ENCODE assay signal across 8 cellular contexts in genomic region chr4:123399638-123400358, GRCh38. TPM values are rescaled to one million over a fixed set of nuclear protein-coding genes. Genes with fewer than 3 reads are reported as not detected.
DNase-seq lines count a peak whose midpoint lies in the region; ATAC-seq and TF ChIP-seq lines count a peak whose summit lies in the region.

No MANE protein-coding gene starts in this region.

- no peaks in the 10 kb centered on the region for H4K20me1 ChIP-seq in OCI-LY3 (ENCODE audit: insufficient read depth, low read length)
- H4K20me1 ChIP-seq in neural cell (ENCODE audit: insufficient read depth), result no peaks in the 10 kb centered on the region
- H4K20me1 ChIP-seq in Karpas-422 (ENCODE audit: insufficient read depth, low read depth, low read length), result no peaks in the 10 kb centered on the region

- H3K27ac ChIP-seq in OCI-LY3 (ENCODE audit: low read length), result no peak overlapping the region
- H3K27ac ChIP-seq in neural cell (ENCODE audit: low read length), result no peak overlapping the region
- H3K27ac ChIP-seq in Karpas-422 (ENCODE audit: low read length), result no peak overlapping the region

- TF ChIP-seq EP300 in neural cell (conservative IDR thresholded peaks at IDR 0.05; ENCODE audit: poor library complexity, severe bottlenecking), result no peak

- peaks cover 9% of the 10 kb centered on the region for H3F3A ChIP-seq in neural cell (ENCODE audit: insufficient read depth, low read length, poor library complexity, severe bottlenecking)

- H3K36me3 ChIP-seq in OCI-LY3 (replicated peaks; ENCODE audit: low read depth, low read length), result no peaks in the 10 kb centered on the region
- H3K36me3 ChIP-seq in endocrine pancreas (ENCODE audit: control insufficient read depth, insufficient read depth, low read length), result no peaks in the 10 kb centered on the region
- H3K36me3 ChIP-seq in neural cell (ENCODE audit: insufficient read depth, low read length), result no peaks in the 10 kb centered on the region
- no peaks in the 10 kb centered on the region for H3K36me3 ChIP-seq in Karpas-422 (ENCODE audit: insufficient read depth, low read length)

- peaks cover 9% of the 10 kb centered on the region for H3K4me1 ChIP-seq in OCI-LY3 (ENCODE audit: low read length)
- no peaks in the 10 kb centered on the region for H3K4me1 ChIP-seq in endocrine pancreas (ENCODE audit: control insufficient read depth, insufficient read depth, low read length)
- H3K4me1 ChIP-seq in Karpas-422 (ENCODE audit: low read length), result peaks cover 3% of the 10 kb centered on the region; the same call in 1 of the 2 replicates

- peaks cover 41% of the 10 kb centered on the region for H3K27me3 ChIP-seq in OCI-LY3 (ENCODE audit: low read depth, low read length)
- no peaks in the 10 kb centered on the region for H3K27me3 ChIP-seq in endocrine pancreas (ENCODE audit: control insufficient read depth, insufficient read depth, low read length)
- H3K27me3 ChIP-seq in neural cell (ENCODE audit: insufficient read depth, low read depth, low read length), result peaks cover 12% of the 10 kb centered on the region
- no peaks in the 10 kb centered on the region for H3K27me3 ChIP-seq in Karpas-422 (ENCODE audit: low read length)

- DNase-seq in COLO668 (lab: John Stamatoyannopoulos, UW; ENCODE audit: unreplicated experiment) (peak; percentile 55), Karpas-422 (no peak)
- DNase-seq in effector CD4-positive, alpha-beta T cell, result no peak

- H3K9ac ChIP-seq in OCI-LY3 (ENCODE audit: low read length) (peak overlapping the region; percentile 67), endocrine pancreas (ENCODE audit: control insufficient read depth, insufficient read depth, low read length) (no peak overlapping the region), neural cell (ENCODE audit: low read length) (peak overlapping the region; percentile 21), Karpas-422 (ENCODE audit: low read length) (no peak overlapping the region)

- H3K4me2 ChIP-seq in OCI-LY3 (ENCODE audit: low read length) (peak overlapping the region; percentile 96), neural cell (ENCODE audit: low read length) (peak overlapping the region; percentile 57), Karpas-422 (ENCODE audit: low read depth, low read length, poor library complexity, severe bottlenecking) (no peak overlapping the region)

- no peak for TF ChIP-seq CTCF in OCI-LY3 (IDR thresholded peaks at IDR 0.05; ENCODE audit: low read depth, low read length)
- no peak for TF ChIP-seq CTCF in neural cell (IDR thresholded peaks at IDR 0.05; ENCODE audit: poor library complexity, severe bottlenecking)

- H2AFZ ChIP-seq in OCI-LY3 (ENCODE audit: low read depth, low read length), result peak overlapping the region; percentile 86
- H2AFZ ChIP-seq in neural cell (ENCODE audit: low read depth, low read length), result no peak overlapping the region
- no peak overlapping the region for H2AFZ ChIP-seq in Karpas-422 (ENCODE audit: low read length)

- H3K4me3 ChIP-seq in OCI-LY3 (ENCODE audit: low read length) (peak overlapping the region; percentile 79), endocrine pancreas (ENCODE audit: control insufficient read depth, insufficient read depth, low read length) (peak overlapping the region; percentile 67), neural cell (ENCODE audit: low read length) (peak overlapping the region; percentile 77), Karpas-422 (ENCODE audit: low read length) (no peak overlapping the region)

- ATAC-seq in HG03469 (IDR thresholded peaks at IDR 0.05; ENCODE audit: unreplicated experiment) (no peak), GM18502 (IDR thresholded peaks at IDR 0.05; ENCODE audit: poor library complexity, unreplicated experiment) (no peak)

- no peaks in the 10 kb centered on the region for H3K9me3 ChIP-seq in OCI-LY3 (ENCODE audit: insufficient read depth, low read length)
- H3K9me3 ChIP-seq in endocrine pancreas (ENCODE audit: control insufficient read depth, low read length), result no peaks in the 10 kb centered on the region
- H3K9me3 ChIP-seq in neural cell (ENCODE audit: low read length), result no peaks in the 10 kb centered on the region
- H3K9me3 ChIP-seq in Karpas-422 (ENCODE audit: low read length), result no peaks in the 10 kb centered on the region

- H3K79me2 ChIP-seq in OCI-LY3 (ENCODE audit: low read length) (no peaks in the 10 kb centered on the region), neural cell (replicated peaks; ENCODE audit: insufficient read depth, low read length) (peaks cover 55% of the 10 kb centered on the region), Karpas-422 (ENCODE audit: low read length) (no peaks in the 10 kb centered on the region)

- no peaks in the 10 kb centered on the region for H3K9me2 ChIP-seq in neural cell (ENCODE audit: insufficient read depth, low read length)
- no peaks in the 10 kb centered on the region for H3K9me2 ChIP-seq in Karpas-422 (replicated peaks; ENCODE audit: insufficient read depth, low read length)

- no peak for TF ChIP-seq RAD21 in neural cell (conservative IDR thresholded peaks at IDR 0.05)

TF ChIP-seq in neural cell, 6 proteins besides CTCF, POLR2A, EP300 and RAD21:
- TF ChIP-seq MXI1 (conservative IDR thresholded peaks at IDR 0.05; ENCODE audit: poor library complexity, severe bottlenecking) (no peak), TAF1 (IDR thresholded peaks at IDR 0.05; ENCODE audit: low read depth) (no peak), POLR2AphosphoS5 (IDR thresholded peaks at IDR 0.05) (no peak), EZH2 (IDR thresholded peaks at IDR 0.05; ENCODE audit: borderline replicate concordance, insufficient read depth, low read length, poor library complexity, severe bottlenecking) (no peak), SMC3 (conservative IDR thresholded peaks at IDR 0.05; ENCODE audit: poor library complexity) (no peak), REST (IDR thresholded peaks at IDR 0.05; ENCODE audit: borderline replicate concordance) (no peak)

RNA-seq across cellular contexts. Expression of gene SPRY1, which starts 3.2 kb away (rescaled TPM):
- 0.58 and 2.4 TPM in 2 replicates for polyA plus RNA-seq in neural cell
- polyA minus RNA-seq in neural cell, result 2.9 and 3.7 TPM in 2 replicates
- total RNA-seq in Karpas-422 (2014; rRNA removed; shearing (Covaris generic); ENCODE audit: low replicate concordance), result not detected in 2 replicates

Comparison
In these comparisons a context has a peak if more than half of its experiments do, and no peak if none do; other contexts are left out.
1. H3K9ac ChIP-seq: peak in OCI-LY3 (single experiment) and neural cell (single experiment); none in endocrine pancreas (single experiment) and Karpas-422 (single experiment).